ENCODE assay signal across 10 cellular contexts in genomic region chr12:8089277-8089676, GRCh38. TPM values are rescaled to one million over a fixed set of nuclear protein-coding genes. Genes with fewer than 3 reads are reported as not detected.
DNase-seq lines count a peak whose midpoint lies in the region; ATAC-seq, FAIRE-seq and TF ChIP-seq lines count a peak whose summit lies in the region.
"Not testable (repeated sequence)": the region's sequence is repeated elsewhere in the genome, so short reads cannot be mapped to it uniquely, and the experiment has no call there.
"Had no signal": no experiment of that assay in that cellular context is flagged by ENCODE, and none has a peak within 500 bp of the region (broad histone marks: within the 10 kb centered on the region; RNA-seq: fewer than 3 reads in every experiment).

No MANE protein-coding gene starts in this region.

- not testable (repeated sequence) for TF ChIP-seq EP300 in GM12878 (IDR thresholded peaks at IDR 0.05; ENCODE audit: borderline replicate concordance in 1 of 2, control insufficient read depth in 1 of 2, low read depth in 2 of 2, low read length in 2 of 2)

- SMC1A ChIA-PET in GM12878 (lab: Charles Lee; ENCODE audit: uncharacterized antibody, unreplicated experiment) = interaction anchor here (1.2 to 2.1 kb wide), 2 partner anchors 51 to 156 kb away, joined by 6 to 8 read pairs; no protein-coding TSS in a partner anchor

- not testable (repeated sequence) for TF ChIP-seq CTCF in GM12878 (IDR thresholded peaks at IDR 0.05 in 2 of 3, conservative IDR thresholded peaks at IDR 0.05 in 1 of 3; ENCODE audit: control insufficient read depth in 2 of 3, extremely low read depth in 1 of 3, insufficient read depth in 1 of 3, low read depth in 3 of 3, low read length in 3 of 3); neutrophil (IDR thresholded peaks at IDR 0.05)

- H3K4me1 ChIP-seq in BLaER1 treated with 17β-estradiol and CSF1 and Interleukin-3, amounts not matched to agents 10 nM and 100 nM = peaks cover 24 to 62% (median 34%) of the 10 kb centered on the region in 10 experiments
- peaks cover 10% of the 10 kb centered on the region for H3K4me1 ChIP-seq in GM12878 (ENCODE audit: control insufficient read depth, insufficient read depth, low read length)
- peaks cover 19 to 32% of the 10 kb centered on the region in 2 experiments for H3K4me1 ChIP-seq in neutrophil (ENCODE audit: control insufficient read depth in 1 of 2, insufficient read depth in 1 of 2, low read depth in 1 of 2, low read length in 1 of 2)

- H3K4me3 ChIP-seq in BLaER1 treated with 17β-estradiol and CSF1 and Interleukin-3, amounts not matched to agents 10 nM and 100 nM; GM12878; neutrophil (ENCODE audit: low read depth in 1 of 2, low read length in 1 of 2): not testable (repeated sequence)

- H3K9ac ChIP-seq in BLaER1 treated with 17β-estradiol and CSF1 and Interleukin-3, amounts not matched to agents 10 nM and 100 nM; GM12878 (ENCODE audit: control insufficient read depth, insufficient read depth, low read length): not testable (repeated sequence)

- WGBS in GM12878 (ENCODE audit: insufficient coverage, insufficient replicate concordance, low lambda C conversion rate, missing lambda C conversion rate) = 41% methylated on average over 11 of the region's 11 CpGs

- H3K4me3 Mint-ChIP-seq in T-helper 17 cell = peak overlapping the region; percentile 92
- H3K4me3 Mint-ChIP-seq in activated CD8-positive, alpha-beta T cell treated with anti-CD3 and anti-CD28 coated beads, Interleukin-2, amount 10 ng/mL, durations not matched to agents 7 days and 5 days = peak overlapping the region; percentile 64
- not testable (repeated sequence) for H3K4me3 Mint-ChIP-seq in activated naive CD4-positive, alpha-beta T cell treated with anti-CD3 and anti-CD28 coated beads for 36 hours; memory B cell

- not testable (repeated sequence) for H3K9me3 ChIP-seq in BLaER1 treated with 17β-estradiol and CSF1 and Interleukin-3, amounts not matched to agents 10 nM and 100 nM (replicated peaks in 1 of 11); T-helper 17 cell (ENCODE audit: control insufficient read depth, low read length, poor library complexity, severe bottlenecking); GM12878 (replicated peaks; ENCODE audit: control insufficient read depth, insufficient read depth, low read length); neutrophil

- H3K9me3 Mint-ChIP-seq in activated CD8-positive, alpha-beta T cell treated with anti-CD3 and anti-CD28 coated beads, Interleukin-2, amount 10 ng/mL, durations not matched to agents 7 days and 5 days (ENCODE audit: insufficient read depth); activated naive CD4-positive, alpha-beta T cell treated with anti-CD3 and anti-CD28 coated beads for 36 hours; memory B cell: not testable (repeated sequence)

- peak overlapping the region; percentile 100 for H3K27ac Mint-ChIP-seq in T-helper 17 cell
- H3K27ac Mint-ChIP-seq in activated CD8-positive, alpha-beta T cell treated with anti-CD3 and anti-CD28 coated beads, Interleukin-2, amount 10 ng/mL, durations not matched to agents 7 days and 5 days = peak overlapping the region; percentile 92
- peak overlapping the region; percentile 89 for H3K27ac Mint-ChIP-seq in activated naive CD4-positive, alpha-beta T cell treated with anti-CD3 and anti-CD28 coated beads for 36 hours
- peak overlapping the region; percentile 86 for H3K27ac Mint-ChIP-seq in memory B cell

- not testable (repeated sequence) for TF ChIP-seq RAD21 in GM12878 (IDR thresholded peaks at IDR 0.05; ENCODE audit: insufficient read depth, low read depth, low read length)

- FAIRE-seq in GM18507 (lab: Jason Lieb, UNC) = peak; percentile 36
- not testable (repeated sequence) for FAIRE-seq in GM12878 (lab: Jason Lieb, UNC)

- H3K27me3 ChIP-seq in BLaER1 treated with 17β-estradiol and CSF1 and Interleukin-3, amounts not matched to agents 10 nM and 100 nM; GM12878 (replicated peaks in 1 of 2; ENCODE audit: control insufficient read depth in 2 of 2, insufficient read depth in 2 of 2, low read length in 1 of 2); neutrophil: not testable (repeated sequence)

- BruUV-seq in GM12878 (replicated peaks; lab: Mats Ljungman, UMichigan) = not testable (repeated sequence)

- H3K27me3 Mint-ChIP-seq in T-helper 17 cell; activated CD8-positive, alpha-beta T cell treated with anti-CD3 and anti-CD28 coated beads, Interleukin-2, amount 10 ng/mL, durations not matched to agents 7 days and 5 days (ENCODE audit: low read depth); activated naive CD4-positive, alpha-beta T cell treated with anti-CD3 and anti-CD28 coated beads for 36 hours (ENCODE audit: low read depth); memory B cell: not testable (repeated sequence)

- peak overlapping the region in 2 of 11 experiments; percentile 6 to 19; a peak in 1 of 22 replicates for H3K27ac ChIP-seq in BLaER1 treated with 17β-estradiol and CSF1 and Interleukin-3, amounts not matched to agents 10 nM and 100 nM
- peak overlapping the region; percentile 70 for H3K27ac ChIP-seq in GM12878 (ENCODE audit: control insufficient read depth, insufficient read depth)
- peak overlapping the region; percentile 79 for H3K27ac ChIP-seq in neutrophil

- in situ Hi-C loops in GM12878 (cut with MboI) = not testable (repeated sequence)

- peaks cover 50 to 71% (median 59%) of the 10 kb centered on the region in 11 experiments for H3K36me3 ChIP-seq in BLaER1 treated with 17β-estradiol and CSF1 and Interleukin-3, amounts not matched to agents 10 nM and 100 nM
- H3K36me3 ChIP-seq in GM12878 (ENCODE audit: control insufficient read depth in 2 of 2, insufficient read depth in 2 of 2, low read length in 1 of 2) (peaks cover 9 to 27% of the 10 kb centered on the region in 2 experiments), neutrophil (peaks cover 47% of the 10 kb centered on the region)

- H3K4me1 Mint-ChIP-seq in T-helper 17 cell = peaks cover 30% of the 10 kb centered on the region
- H3K4me1 Mint-ChIP-seq in activated CD8-positive, alpha-beta T cell treated with anti-CD3 and anti-CD28 coated beads, Interleukin-2, amount 10 ng/mL, durations not matched to agents 7 days and 5 days (ENCODE audit: low read depth) = peaks cover 48% of the 10 kb centered on the region
- H3K4me1 Mint-ChIP-seq in activated naive CD4-positive, alpha-beta T cell treated with anti-CD3 and anti-CD28 coated beads for 36 hours (ENCODE audit: low read depth) = peaks cover 39% of the 10 kb centered on the region
- H3K4me1 Mint-ChIP-seq in memory B cell = peaks cover 21% of the 10 kb centered on the region

- intact Hi-C loops in activated naive CD4-positive, alpha-beta T cell treated with anti-CD3 and anti-CD28 coated beads for 36 hours (cut with micrococcal nuclease) = loop anchor here (10.0 kb wide), 1 partner anchor 1134 kb away; the partner anchor contains the start of gene PTPN6
- intact Hi-C loops in GM12878 (cut with micrococcal nuclease; ENCODE audit: unreplicated experiment) = loop anchor here (10.0 kb wide), 1 partner anchor 154 kb away; the partner anchor contains the start of gene SLC2A3

- DNase-seq in GM18507 (ENCODE audit: extremely low spot score, insufficient read length, low read depth); T-helper 17 cell; activated CD8-positive, alpha-beta T cell treated with anti-CD3 and anti-CD28 coated beads, Interleukin-2, amount 10 ng/mL, durations not matched to agents 7 days and 5 days; activated naive CD4-positive, alpha-beta T cell treated with anti-CD3 and anti-CD28 coated beads for 36 hours; GM12878 (ENCODE audit: low read depth, low spot score); memory B cell (ENCODE audit: low spot score in 2 of 2): not testable (repeated sequence)

- not testable (repeated sequence) for TF ChIP-seq POLR2A in GM12878 (IDR thresholded peaks at IDR 0.05; ENCODE audit: low read depth, low read length)

- RAD21 ChIA-PET in GM12878 (lab: Charles Lee; ENCODE audit: unreplicated experiment) = interaction anchor here (2.3 kb wide), 1 partner anchor 11 kb away, joined by 7 read pairs; no protein-coding TSS in a partner anchor

- POLR2A ChIA-PET in activated CD8-positive, alpha-beta T cell treated with anti-CD3 and anti-CD28 coated beads, Interleukin-2, amount 10 ng/mL, durations not matched to agents 7 days and 5 days (lab: Charles Lee) = not testable (repeated sequence)
- POLR2A ChIA-PET in GM12878 (lab: Charles Lee) = interaction anchor here (1.6 to 2.7 kb wide), 3 partner anchors 11 to 119 kb away, joined by 3 to 13 read pairs (median 5); partner anchors contain the start of gene FOXJ2

- peak overlapping the region; percentile 40 to 71 (median 60) for H3K4me2 ChIP-seq in BLaER1 treated with 17β-estradiol and CSF1 and Interleukin-3, amounts not matched to agents 10 nM and 100 nM
- peak overlapping the region; percentile 94 for H3K4me2 ChIP-seq in GM12878 (ENCODE audit: control insufficient read depth, insufficient read depth)

- H3K36me3 Mint-ChIP-seq in T-helper 17 cell (ENCODE audit: low read depth) = peaks cover 13% of the 10 kb centered on the region
- peaks cover 65% of the 10 kb centered on the region for H3K36me3 Mint-ChIP-seq in activated CD8-positive, alpha-beta T cell treated with anti-CD3 and anti-CD28 coated beads, Interleukin-2, amount 10 ng/mL, durations not matched to agents 7 days and 5 days (ENCODE audit: low read depth)
- peaks cover 48% of the 10 kb centered on the region for H3K36me3 Mint-ChIP-seq in activated naive CD4-positive, alpha-beta T cell treated with anti-CD3 and anti-CD28 coated beads for 36 hours (ENCODE audit: low read depth)
- peaks cover 38% of the 10 kb centered on the region for H3K36me3 Mint-ChIP-seq in memory B cell

- peaks cover 7 to 75% (median 48%) of the 10 kb centered on the region in 11 experiments; a peak in 18 of 22 replicates for H4K20me1 ChIP-seq in BLaER1 treated with 17β-estradiol and CSF1 and Interleukin-3, amounts not matched to agents 10 nM and 100 nM
- not testable (repeated sequence) for H4K20me1 ChIP-seq in GM12878 (ENCODE audit: control insufficient read depth, insufficient read depth)

- not testable (repeated sequence) for H2AFZ ChIP-seq in GM12878 (ENCODE audit: control insufficient read depth, low read depth, low read length)

- peaks cover 49% of the 10 kb centered on the region for H3K79me2 ChIP-seq in GM12878 (ENCODE audit: control insufficient read depth, insufficient read depth, low read length)

- not testable (repeated sequence) for ATAC-seq in T-helper 17 cell; activated CD8-positive, alpha-beta T cell treated with anti-CD3 and anti-CD28 coated beads, Interleukin-2, amount 10 ng/mL, durations not matched to agents 7 days and 5 days; memory B cell (ENCODE audit: low read depth)
- ATAC-seq in GM12878 = peak; percentile 18; the same call in 2 of the 3 replicates

- CTCF ChIA-PET in activated CD8-positive, alpha-beta T cell treated with anti-CD3 and anti-CD28 coated beads, Interleukin-2, amount 10 ng/mL, durations not matched to agents 7 days and 5 days (lab: Charles Lee) = interaction anchor here (0.9 to 4.0 kb wide), 5 partner anchors 11 to 142 kb away, joined by 4 to 24 read pairs (median 4); partner anchors contain the start of gene FOXJ2
- CTCF ChIA-PET in activated naive CD4-positive, alpha-beta T cell treated with anti-CD3 and anti-CD28 coated beads for 36 hours (lab: Charles Lee) = interaction anchor here (1.5 kb wide), 1 partner anchor 142 kb away, joined by 3 read pairs; no protein-coding TSS in a partner anchor
- CTCF ChIA-PET in GM12878 (lab: Yijun Ruan, JAX) = interaction anchor here (1.6 kb wide), 1 partner anchor 9 kb away, joined by 4 read pairs; no protein-coding TSS in a partner anchor

RNA-seq across cellular contexts. Expression of gene NECAP1, which starts 7.2 kb away (rescaled TPM):
- total RNA-seq in T-helper 17 cell (10 to 100 TPM; 72.8 to 73.0 TPM), GM12878 (2014; rRNA removed) (26.9 and 35.6 TPM in 2 replicates), GM12878 (2014; rRNA removed; fragmentation: Illumina TruSeq; extraction: Trizol) (25.6 and 26.9 TPM in 2 replicates), GM12878 (2021) (18.5 and 18.9 TPM in 2 replicates)
- total RNA-seq in activated CD8-positive, alpha-beta T cell treated with anti-CD3 and anti-CD28 coated beads, Interleukin-2, amount 10 ng/mL, durations not matched to agents 7 days and 5 days = 10 to 100 TPM; 31.9 to 34.3 TPM
- total RNA-seq in activated naive CD4-positive, alpha-beta T cell treated with anti-CD3 and anti-CD28 coated beads for 36 hours = 10 to 100 TPM; 30.2 to 32.0 TPM
- 65.5 and 73.7 TPM in 2 replicates for total RNA-seq in GM12878 (2013; cell fraction: nucleolus; rRNA removed)
- 11.4 TPM for polyA plus RNA-seq in GM12878 (2011; ENCODE audit: low read depth)
- polyA plus RNA-seq in GM12878 (2011; rRNA removed) (25.7 and 34.3 TPM in 2 replicates), GM12878 (2014; fragmentation: Illumina TruSeq; extraction: Trizol) (20.1 and 22.8 TPM in 2 replicates), GM12878 (2014; fragmentation: Nextera tagmentation; extraction: Ambion mirVana) (10 to 100 TPM; 16.7 to 22.3 TPM), GM12878 (2014; rRNA removed) (22.9 and 23.4 TPM in 2 replicates), GM12878 (2016; fragmentation: Nextera tagmentation; extraction: Ambion mirVana) (10 to 100 TPM; 22.2 to 24.3 TPM)
- polyA plus RNA-seq in GM12878 (2011; cell fraction: cytosol; rRNA removed) = 24.0 and 29.2 TPM in 2 replicates
- 31.9 and 33.0 TPM in 2 replicates for polyA plus RNA-seq in GM12878 (2011; cell fraction: nucleus; rRNA removed)
- 13.6 and 14.3 TPM in 2 replicates for polyA plus RNA-seq in GM12878 (2012)
- polyA minus RNA-seq in GM12878 (2011; rRNA and poly(A)+ RNA removed) = 25.3 and 36.3 TPM in 2 replicates
- 8.4 and 12.5 TPM in 2 replicates for polyA minus RNA-seq in GM12878 (2011; cell fraction: cytosol; rRNA and poly(A)+ RNA removed)
- polyA minus RNA-seq in GM12878 (2011; cell fraction: nucleus; rRNA and poly(A)+ RNA removed) = 18.1 and 24.0 TPM in 2 replicates

RNA-seq across cellular contexts. Expression of gene C3AR1, which starts 23.1 kb away (rescaled TPM):
- total RNA-seq in T-helper 17 cell (1 to 10 TPM; 3.1 to 3.9 TPM), GM12878 (2014; rRNA removed) (not detected in 2 replicates), GM12878 (2014; rRNA removed; fragmentation: Illumina TruSeq; extraction: Trizol) (not detected in 2 replicates), GM12878 (2021) (0.10 and 0.19 TPM in 2 replicates)
- total RNA-seq in activated CD8-positive, alpha-beta T cell treated with anti-CD3 and anti-CD28 coated beads, Interleukin-2, amount 10 ng/mL, durations not matched to agents 7 days and 5 days = 1 to 10 TPM; 8.8 to 9.1 TPM
- total RNA-seq in activated naive CD4-positive, alpha-beta T cell treated with anti-CD3 and anti-CD28 coated beads for 36 hours = under 1 TPM; 0.21 to 0.25 TPM
- total RNA-seq in GM12878 (2013; cell fraction: nucleolus; rRNA removed) = not detected in 2 replicates
- polyA plus RNA-seq in GM12878 (2011; ENCODE audit: low read depth) = not detected
- polyA plus RNA-seq in GM12878 (2011; rRNA removed) (not detected in 2 replicates), GM12878 (2014; fragmentation: Illumina TruSeq; extraction: Trizol) (0.10 TPM in 1 of 2 replicates, not detected in the other), GM12878 (2014; fragmentation: Nextera tagmentation; extraction: Ambion mirVana) (under 1 TPM in 1 of 2 experiments, not detected in 1; 0.19 TPM), GM12878 (2014; rRNA removed) (0.10 and 0.42 TPM in 2 replicates), GM12878 (2016; fragmentation: Nextera tagmentation; extraction: Ambion mirVana) (under 1 TPM in 1 of 2 experiments, not detected in 1; 0.08 TPM)
- polyA plus RNA-seq in GM12878 (2011; cell fraction: cytosol; rRNA removed) = not detected in 2 replicates
- not detected in 2 replicates for polyA plus RNA-seq in GM12878 (2011; cell fraction: nucleus; rRNA removed)
- 0.08 TPM in 1 of 2 replicates, not detected in the other for polyA plus RNA-seq in GM12878 (2012)
- not detected in 2 replicates for polyA minus RNA-seq in GM12878 (2011; rRNA and poly(A)+ RNA removed)
- not detected in 2 replicates for polyA minus RNA-seq in GM12878 (2011; cell fraction: cytosol; rRNA and poly(A)+ RNA removed)
- not detected in 2 replicates for polyA minus RNA-seq in GM12878 (2011; cell fraction: nucleus; rRNA and poly(A)+ RNA removed)

RNA-seq across cellular contexts. Expression of gene CLEC4A, which starts 34.1 kb away (rescaled TPM):
- 1 to 10 TPM; 1.4 to 2.7 TPM for total RNA-seq in T-helper 17 cell
- under 1 TPM in 1 of 2 experiments, not detected in 1; 0.34 TPM for total RNA-seq in activated CD8-positive, alpha-beta T cell treated with anti-CD3 and anti-CD28 coated beads, Interleukin-2, amount 10 ng/mL, durations not matched to agents 7 days and 5 days
- total RNA-seq in activated naive CD4-positive, alpha-beta T cell treated with anti-CD3 and anti-CD28 coated beads for 36 hours = 1 to 10 TPM; 1.2 TPM
- total RNA-seq in GM12878 (2013; cell fraction: nucleolus; rRNA removed) = 0.90 and 1.5 TPM in 2 replicates
- 0.27 and 0.62 TPM in 2 replicates for total RNA-seq in GM12878 (2014; rRNA removed)
- total RNA-seq in GM12878 (2014; rRNA removed; fragmentation: Illumina TruSeq; extraction: Trizol) = 0.72 and 0.74 TPM in 2 replicates
- total RNA-seq in GM12878 (2021) = 0.58 and 1.5 TPM in 2 replicates
- polyA plus RNA-seq in GM12878 (2011; ENCODE audit: low read depth) = 16.3 TPM
- 1.3 and 1.7 TPM in 2 replicates for polyA plus RNA-seq in GM12878 (2011; rRNA removed)
- polyA plus RNA-seq in GM12878 (2011; cell fraction: cytosol; rRNA removed) = 0.32 and 0.97 TPM in 2 replicates
- 2.1 and 2.7 TPM in 2 replicates for polyA plus RNA-seq in GM12878 (2011; cell fraction: nucleus; rRNA removed)
- 4.1 and 4.7 TPM in 2 replicates for polyA plus RNA-seq in GM12878 (2012)
- polyA plus RNA-seq in GM12878 (2014; fragmentation: Illumina TruSeq; extraction: Trizol) = 0.44 and 0.88 TPM in 2 replicates
- 1 to 10 TPM; 1.9 to 2.1 TPM for polyA plus RNA-seq in GM12878 (2014; fragmentation: Nextera tagmentation; extraction: Ambion mirVana)
- polyA plus RNA-seq in GM12878 (2014; rRNA removed) = 1.0 and 1.2 TPM in 2 replicates
- polyA plus RNA-seq in GM12878 (2016; fragmentation: Nextera tagmentation; extraction: Ambion mirVana) = under 1 TPM; 0.84 to 0.91 TPM
- polyA minus RNA-seq in GM12878 (2011; rRNA and poly(A)+ RNA removed) = 1.1 TPM in 1 of 2 replicates, not detected in the other
- polyA minus RNA-seq in GM12878 (2011; cell fraction: cytosol; rRNA and poly(A)+ RNA removed) = not detected in 2 replicates
- 0.36 and 0.86 TPM in 2 replicates for polyA minus RNA-seq in GM12878 (2011; cell fraction: nucleus; rRNA and poly(A)+ RNA removed)
- total RNA-seq: IMR-90, SJSA1 had no signal

RNA-seq across cellular contexts. Expression of gene FOXJ2, which starts 56.8 kb away (rescaled TPM):
- total RNA-seq in T-helper 17 cell = 10 to 100 TPM; 33.4 to 40.4 TPM
- total RNA-seq in activated CD8-positive, alpha-beta T cell treated with anti-CD3 and anti-CD28 coated beads, Interleukin-2, amount 10 ng/mL, durations not matched to agents 7 days and 5 days = 10 to 100 TPM; 16.9 to 17.1 TPM
- total RNA-seq in activated naive CD4-positive, alpha-beta T cell treated with anti-CD3 and anti-CD28 coated beads for 36 hours = 10 to 100 TPM; 17.6 to 17.7 TPM
- 7.9 and 9.2 TPM in 2 replicates for total RNA-seq in GM12878 (2013; cell fraction: nucleolus; rRNA removed)
- 4.2 and 4.7 TPM in 2 replicates for total RNA-seq in GM12878 (2014; rRNA removed)
- total RNA-seq in GM12878 (2014; rRNA removed; fragmentation: Illumina TruSeq; extraction: Trizol) = 2.8 and 2.9 TPM in 2 replicates
- total RNA-seq in GM12878 (2021) = 7.9 and 9.3 TPM in 2 replicates
- polyA plus RNA-seq in GM12878 (2011; ENCODE audit: low read depth) = 3.8 TPM
- 3.0 and 3.9 TPM in 2 replicates for polyA plus RNA-seq in GM12878 (2011; rRNA removed)
- 3.0 and 4.3 TPM in 2 replicates for polyA plus RNA-seq in GM12878 (2011; cell fraction: cytosol; rRNA removed)
- polyA plus RNA-seq in GM12878 (2011; cell fraction: nucleus; rRNA removed) = 6.9 and 7.8 TPM in 2 replicates
- polyA plus RNA-seq in GM12878 (2012) = 5.0 and 5.8 TPM in 2 replicates
- polyA plus RNA-seq in GM12878 (2014; fragmentation: Illumina TruSeq; extraction: Trizol) = 8.5 and 9.1 TPM in 2 replicates
- polyA plus RNA-seq in GM12878 (2014; fragmentation: Nextera tagmentation; extraction: Ambion mirVana) = 1 to 10 TPM; 1.4 to 2.2 TPM
- polyA plus RNA-seq in GM12878 (2014; rRNA removed) = 6.5 and 6.6 TPM in 2 replicates
- 1 to 10 TPM; 5.4 to 6.1 TPM for polyA plus RNA-seq in GM12878 (2016; fragmentation: Nextera tagmentation; extraction: Ambion mirVana)
- 3.9 and 4.7 TPM in 2 replicates for polyA minus RNA-seq in GM12878 (2011; rRNA and poly(A)+ RNA removed)
- polyA minus RNA-seq in GM12878 (2011; cell fraction: cytosol; rRNA and poly(A)+ RNA removed) = 2.3 and 4.3 TPM in 2 replicates
- polyA minus RNA-seq in GM12878 (2011; cell fraction: nucleus; rRNA and poly(A)+ RNA removed) = 2.2 and 3.2 TPM in 2 replicates
